8 cellular contexts compared by ENCODE assay signal in genomic region chr1:54052934-54053744, GRCh38. TPM values are rescaled to one million over a fixed set of nuclear protein-coding genes. Genes with fewer than 3 reads are reported as not detected.
DNase-seq lines count a peak whose midpoint lies in the region; ATAC-seq and TF ChIP-seq lines count a peak whose summit lies in the region.

Gene TCEANC2, plus strand, starts transcription at chr1:54053608. Its CDS starts 815 bp downstream, at chr1:54054423.
A gene with protein sequence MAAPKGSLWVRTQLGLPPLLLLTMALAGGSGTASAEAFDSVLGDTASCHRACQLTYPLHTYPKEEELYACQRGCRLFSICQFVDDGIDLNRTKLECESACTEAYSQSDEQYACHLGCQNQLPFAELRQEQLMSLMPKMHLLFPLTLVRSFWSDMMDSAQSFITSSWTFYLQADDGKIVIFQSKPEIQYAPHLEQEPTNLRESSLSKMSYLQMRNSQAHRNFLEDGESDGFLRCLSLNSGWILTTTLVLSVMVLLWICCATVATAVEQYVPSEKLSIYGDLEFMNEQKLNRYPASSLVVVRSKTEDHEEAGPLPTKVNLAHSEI (minus strand): TSS chr1:54053204. CDS start chr1:54053188, 16 bp downstream.

- H3K27me3 ChIP-seq in cardiac muscle cell: no peaks in the 10 kb centered on the region
- no peaks in the 10 kb centered on the region for H3K27me3 ChIP-seq in trophoblast cell (ENCODE audit: insufficient read depth, low read length)

- TF ChIP-seq CTCF in GM12875 (IDR thresholded peaks at IDR 0.05; ENCODE audit: borderline replicate concordance, insufficient read depth, low read depth, low read length): no peak
- no peak for TF ChIP-seq CTCF in cardiac muscle cell (IDR thresholded peaks at IDR 0.05; ENCODE audit: low read depth, low read length)
- no peak for TF ChIP-seq CTCF in type B pancreatic cell (conservative IDR thresholded peaks at IDR 0.05)

- no peaks in the 10 kb centered on the region for H3K27me3 Mint-ChIP-seq in activated naive CD8-positive, alpha-beta T cell treated with anti-CD3 and anti-CD28 coated beads, Interleukin-2, amount 50 U/mL, for 24 hours
- no peaks in the 10 kb centered on the region for H3K27me3 Mint-ChIP-seq in type B pancreatic cell

- H3K9me3 ChIP-seq in cardiac muscle cell (ENCODE audit: low read depth) (no peaks in the 10 kb centered on the region), trophoblast cell (ENCODE audit: insufficient read depth, low read depth, low read length) (no peaks in the 10 kb centered on the region)

- H3K79me1 ChIP-seq in trophoblast cell (ENCODE audit: low read length): peaks cover 14% of the 10 kb centered on the region

- no peak within 1 kb of the TSS for H3K23ac ChIP-seq in trophoblast cell (ENCODE audit: low read length)

- H4K8ac ChIP-seq in trophoblast cell (ENCODE audit: low read depth, low read length): peak within 1 kb of the TSS; percentile 92

- no peaks in the 10 kb centered on the region for H3K36me3 ChIP-seq in cardiac muscle cell
- H3K36me3 ChIP-seq in trophoblast cell (ENCODE audit: control insufficient read depth in 1 of 2, insufficient read depth in 2 of 2, low read length in 2 of 2): peaks cover 0 to 2% of the 10 kb centered on the region in 2 experiments

- H3K9me3 Mint-ChIP-seq in activated naive CD8-positive, alpha-beta T cell treated with anti-CD3 and anti-CD28 coated beads, Interleukin-2, amount 50 U/mL, for 24 hours: no peaks in the 10 kb centered on the region
- no peaks in the 10 kb centered on the region for H3K9me3 Mint-ChIP-seq in type B pancreatic cell

- H3K4me3 ChIP-seq in GM12875 (ENCODE audit: low read depth, low read length) (peak within 1 kb of the TSS; percentile 87), cardiac muscle cell (peak within 1 kb of the TSS; percentile 81), trophoblast cell (ENCODE audit: low read depth, low read length) (peak within 1 kb of the TSS; percentile 96)

- H3K27ac Mint-ChIP-seq in activated naive CD8-positive, alpha-beta T cell treated with anti-CD3 and anti-CD28 coated beads, Interleukin-2, amount 50 U/mL, for 24 hours: no peak within 1 kb of the TSS
- no peak within 1 kb of the TSS for H3K27ac Mint-ChIP-seq in type B pancreatic cell

- H3K27ac ChIP-seq in cardiac muscle cell (peak within 1 kb of the TSS; percentile 96), trophoblast cell (ENCODE audit: low read depth, low read length) (peak within 1 kb of the TSS; percentile 75)

- peaks cover 45% of the 10 kb centered on the region for H3K4me1 Mint-ChIP-seq in activated naive CD8-positive, alpha-beta T cell treated with anti-CD3 and anti-CD28 coated beads, Interleukin-2, amount 50 U/mL, for 24 hours
- peaks cover 12% of the 10 kb centered on the region for H3K4me1 Mint-ChIP-seq in type B pancreatic cell (ENCODE audit: unreplicated experiment)

- H2BK5ac ChIP-seq in trophoblast cell (ENCODE audit: low read depth, low read length, poor library complexity): peak within 1 kb of the TSS; percentile 70

- peaks cover 13% of the 10 kb centered on the region for H3K79me2 ChIP-seq in trophoblast cell (ENCODE audit: control insufficient read depth, insufficient read depth, low read length, poor library complexity)

- H4K91ac ChIP-seq in trophoblast cell (ENCODE audit: low read depth, low read length): peak within 1 kb of the TSS; percentile 78

- H3K4me3 Mint-ChIP-seq in activated naive CD8-positive, alpha-beta T cell treated with anti-CD3 and anti-CD28 coated beads, Interleukin-2, amount 50 U/mL, for 24 hours: no peak within 1 kb of the TSS
- no peak within 1 kb of the TSS for H3K4me3 Mint-ChIP-seq in type B pancreatic cell

- H3K36me3 Mint-ChIP-seq in activated naive CD8-positive, alpha-beta T cell treated with anti-CD3 and anti-CD28 coated beads, Interleukin-2, amount 50 U/mL, for 24 hours (ENCODE audit: low read depth): peaks cover 20% of the 10 kb centered on the region
- H3K36me3 Mint-ChIP-seq in type B pancreatic cell: peaks cover 6% of the 10 kb centered on the region

- peak within 1 kb of the TSS; percentile 80 for H2AFZ ChIP-seq in trophoblast cell (ENCODE audit: insufficient read depth, low read length, poor library complexity)

- H3K9ac ChIP-seq in trophoblast cell (ENCODE audit: low read length): peak within 1 kb of the TSS; percentile 87

- H3K18ac ChIP-seq in trophoblast cell (ENCODE audit: low read length): peak within 1 kb of the TSS; percentile 86

- H2BK120ac ChIP-seq in trophoblast cell (ENCODE audit: insufficient read depth, low read length, poor library complexity): peak within 1 kb of the TSS; percentile 70

- DNase-seq in NCI-H1417 treated with DMSO at 0.1 percent for 48 hours (lab: John Stamatoyannopoulos, UW) (peak; percentile 93), SW 1271 (lab: John Stamatoyannopoulos, UW) (peak; percentile 91 to 95), cardiac muscle cell (ENCODE audit: low read depth in 1 of 2, low spot score in 1 of 2) (peak; percentile 97 to 100), trophoblast cell (peak; percentile 99 to 100), type B pancreatic cell (ENCODE audit: extremely low spot score, unreplicated experiment) (peak; percentile 98)
- DNase-seq in activated naive CD8-positive, alpha-beta T cell treated with anti-CD3 and anti-CD28 coated beads, Interleukin-2, amount 50 U/mL, for 24 hours: peak; percentile 94

- H2AK5ac ChIP-seq in trophoblast cell (ENCODE audit: low read length): peak within 1 kb of the TSS; percentile 72

- no CpG with 5 or more reads among the region's 59 CpGs for whole genome bisulfite sequencing in trophoblast cell (ENCODE audit: extremely low coverage, insufficient coverage, insufficient read length)

- H2BK12ac ChIP-seq in trophoblast cell (ENCODE audit: low read length): peak within 1 kb of the TSS; percentile 10

- peak within 1 kb of the TSS; percentile 46 for H3K4ac ChIP-seq in trophoblast cell (ENCODE audit: low read depth, low read length)

- peaks cover 14% of the 10 kb centered on the region for H3K4me1 ChIP-seq in cardiac muscle cell (ENCODE audit: low read depth)
- peaks cover 0 to 5% of the 10 kb centered on the region in 2 experiments for H3K4me1 ChIP-seq in trophoblast cell (ENCODE audit: control insufficient read depth in 1 of 2, insufficient read depth in 2 of 2, low read length in 2 of 2)

- peak within 1 kb of the TSS; percentile 87 for H3K14ac ChIP-seq in trophoblast cell (ENCODE audit: low read length)

- peak; percentile 92 for ATAC-seq in HG02763 (IDR thresholded peaks at IDR 0.05; ENCODE audit: unreplicated experiment)
- peak; percentile 98 for ATAC-seq in activated naive CD8-positive, alpha-beta T cell treated with anti-CD3 and anti-CD28 coated beads, Interleukin-2, amount 50 U/mL, for 24 hours

- H3K4me2 ChIP-seq in trophoblast cell (ENCODE audit: low read length): peak within 1 kb of the TSS; percentile 86

- peak within 1 kb of the TSS; percentile 86 for H4K12ac ChIP-seq in trophoblast cell (ENCODE audit: low read depth, low read length)

RNA-seq across cellular contexts. Expression of gene TCEANC2, which starts in this region (rescaled TPM):
- total RNA-seq in cardiac muscle cell (5.7 and 10.1 TPM in 2 replicates), type B pancreatic cell (ENCODE audit: low replicate concordance) (5.5 and 7.6 TPM in 2 replicates)
- 8.2 and 14.4 TPM in 2 replicates for polyA plus RNA-seq in cardiac muscle cell
- polyA plus RNA-seq in trophoblast cell (2013): 1.7 and 1.9 TPM in 2 replicates

RNA-seq across cellular contexts. Expression of the second gene that starts in this region (rescaled TPM):
- total RNA-seq in cardiac muscle cell (71.0 and 73.1 TPM in 2 replicates), type B pancreatic cell (ENCODE audit: low replicate concordance) (283 and 390 TPM in 2 replicates)
- 330 and 350 TPM in 2 replicates for polyA plus RNA-seq in cardiac muscle cell
- polyA plus RNA-seq in trophoblast cell (2013): 171 and 183 TPM in 2 replicates

Comparison
In these comparisons a context has a peak if more than half of its experiments do, and no peak if none do; other contexts are left out.
1. Peak in every context shown above with its lines: DNase-seq, ATAC-seq, H3K4me3 ChIP-seq and H3K27ac ChIP-seq.